ENCODE assay signal across 13 cellular contexts in genomic region chr7:31805209-31805818, GRCh38.
DNase-seq lines count a peak whose midpoint lies in the region; ATAC-seq, FAIRE-seq and TF ChIP-seq lines count a peak whose summit lies in the region.
"Had no signal": no experiment of that assay in that cellular context is flagged by ENCODE, and none has a peak within 500 bp of the region (broad histone marks: within the 10 kb centered on the region; RNA-seq: fewer than 3 reads in every experiment).

No MANE protein-coding gene starts in this region.

- intact Hi-C loops in GM12878 (cut with micrococcal nuclease; ENCODE audit: unreplicated experiment) (no loop called here), posterior vena cava (cut with DNase I) (no loop called here)
- intact Hi-C loops in CD8-positive, alpha-beta T cell (cut with DNase I, micrococcal nuclease), result no loop called here

- CTCF ChIA-PET in GM12878 (lab: Yijun Ruan, JAX), result no interaction called here
- CTCF ChIA-PET in CD8-positive, alpha-beta T cell (lab: Charles Lee), result no interaction called here

- no peaks in the 10 kb centered on the region; the same call in 2 of the 3 replicates for H3K9me3 ChIP-seq in GM12878 (replicated peaks; ENCODE audit: control insufficient read depth, insufficient read depth, low read length)
- H3K9me3 ChIP-seq in CD8-positive, alpha-beta T cell (ENCODE audit: low read length), result no peaks in the 10 kb centered on the region
- H3K9me3 ChIP-seq: esophagus muscularis mucosa had no signal

- H3K27me3 ChIP-seq in GM12878 (replicated peaks in 1 of 2; ENCODE audit: control insufficient read depth in 2 of 2, insufficient read depth in 2 of 2, low read length in 1 of 2), result no peaks in the 10 kb centered on the region
- H3K27me3 ChIP-seq in CD8-positive, alpha-beta T cell (ENCODE audit: insufficient read depth, low read length), result no peaks in the 10 kb centered on the region
- H3K27me3 ChIP-seq: esophagus muscularis mucosa had no signal

- no peak for FAIRE-seq in GM12878 (lab: Jason Lieb, UNC)
- FAIRE-seq: RCC 7860 had no signal

- no peak overlapping the region for H3K4me3 Mint-ChIP-seq in CD8-positive, alpha-beta T cell

- no peaks in the 10 kb centered on the region for H4K20me1 ChIP-seq in GM12878 (ENCODE audit: control insufficient read depth, insufficient read depth)

- no peak overlapping the region for H3K27ac Mint-ChIP-seq in CD8-positive, alpha-beta T cell
- H3K27ac Mint-ChIP-seq: activated T-helper 2 cell treated with anti-CD3 and anti-CD28 coated beads, Interferon-gamma antibody, Interleukin-2, Interleukin-4, amounts not matched to agents 10 μg/mL and 5 μg/mL and 100 μg/mL, durations not matched to agents 14 hours and 24 hours and 36 hours had no signal

- H3K9ac ChIP-seq in GM12878 (ENCODE audit: control insufficient read depth, insufficient read depth, low read length), result no peak overlapping the region

- no peak overlapping the region for H3K4me2 ChIP-seq in GM12878 (ENCODE audit: control insufficient read depth, insufficient read depth)

- POLR2A ChIA-PET in GM12878 (lab: Charles Lee), result no interaction called here
- POLR2A ChIA-PET in CD8-positive, alpha-beta T cell (lab: Charles Lee), result no interaction called here

- 16% methylated on average over 2 of the region's 2 CpGs for WGBS in GM12878 (ENCODE audit: insufficient coverage, insufficient replicate concordance, low lambda C conversion rate, missing lambda C conversion rate)

- no peak for TF ChIP-seq RAD21 in GM12878 (IDR thresholded peaks at IDR 0.05; ENCODE audit: insufficient read depth, low read depth, low read length)

- no peaks in the 10 kb centered on the region for H3K36me3 Mint-ChIP-seq in CD8-positive, alpha-beta T cell

- TF ChIP-seq CTCF in GM12878 (IDR thresholded peaks at IDR 0.05 in 2 of 3, conservative IDR thresholded peaks at IDR 0.05 in 1 of 3; ENCODE audit: control insufficient read depth in 2 of 3, extremely low read depth in 1 of 3, insufficient read depth in 1 of 3, low read depth in 3 of 3, low read length in 3 of 3), result no peak
- TF ChIP-seq CTCF in CD8-positive, alpha-beta T cell (IDR thresholded peaks at IDR 0.05), result no peak

- H3K4me1 ChIP-seq in GM12878 (ENCODE audit: control insufficient read depth, insufficient read depth, low read length), result no peaks in the 10 kb centered on the region
- H3K4me1 ChIP-seq in CD8-positive, alpha-beta T cell (ENCODE audit: insufficient read depth, low read length), result no peaks in the 10 kb centered on the region
- H3K4me1 ChIP-seq: esophagus muscularis mucosa had no signal

- in situ Hi-C loops in GM12878 (cut with MboI), result no loop called here

- no peaks in the 10 kb centered on the region for H3K4me1 Mint-ChIP-seq in CD8-positive, alpha-beta T cell (ENCODE audit: low read depth)

- no peak overlapping the region for H3K27ac ChIP-seq in GM12878 (ENCODE audit: control insufficient read depth, insufficient read depth)
- H3K27ac ChIP-seq in CD8-positive, alpha-beta T cell (ENCODE audit: low read depth, low read length), result no peak overlapping the region
- H3K27ac ChIP-seq: cardiac muscle cell, esophagus muscularis mucosa had no signal

- no peaks in the 10 kb centered on the region for H3K79me2 ChIP-seq in GM12878 (ENCODE audit: control insufficient read depth, insufficient read depth, low read length)

- H2AFZ ChIP-seq in GM12878 (ENCODE audit: control insufficient read depth, low read depth, low read length), result peak overlapping the region; percentile 28

- H3K27me3 Mint-ChIP-seq in CD8-positive, alpha-beta T cell (ENCODE audit: low read depth), result no peaks in the 10 kb centered on the region

- TF ChIP-seq POLR2A in GM12878 (IDR thresholded peaks at IDR 0.05; ENCODE audit: low read depth, low read length), result no peak

- no peak for TF ChIP-seq EP300 in GM12878 (IDR thresholded peaks at IDR 0.05; ENCODE audit: borderline replicate concordance in 1 of 2, control insufficient read depth in 1 of 2, low read depth in 2 of 2, low read length in 2 of 2)

- peak; percentile 99 for ATAC-seq in GM18870 (IDR thresholded peaks at IDR 0.05; ENCODE audit: unreplicated experiment)
- peak; percentile 97 for ATAC-seq in GM21786 (IDR thresholded peaks at IDR 0.05; ENCODE audit: unreplicated experiment)
- ATAC-seq in HG03342 (IDR thresholded peaks at IDR 0.05; ENCODE audit: unreplicated experiment), result peak; percentile 91
- ATAC-seq in GM12878, result peak; percentile 94
- no peak for ATAC-seq in CD8-positive, alpha-beta T cell

- no TSS peak for BruUV-seq in GM12878 (replicated peaks; lab: Mats Ljungman, UMichigan)

- SMC1A ChIA-PET in GM12878 (lab: Charles Lee; ENCODE audit: uncharacterized antibody, unreplicated experiment), result interaction anchor here (1.0 kb wide), 1 partner anchor 254 kb away, joined by 3 read pairs; no protein-coding TSS in a partner anchor

- peaks cover 10% of the 10 kb centered on the region for H3K9me3 Mint-ChIP-seq in CD8-positive, alpha-beta T cell
- H3K9me3 Mint-ChIP-seq: activated T-helper 2 cell treated with anti-CD3 and anti-CD28 coated beads, Interferon-gamma antibody, Interleukin-2, Interleukin-4, amounts not matched to agents 10 μg/mL and 5 μg/mL and 100 μg/mL, durations not matched to agents 14 hours and 24 hours and 36 hours had no signal

- no peaks in the 10 kb centered on the region for H3K36me3 ChIP-seq in GM12878 (ENCODE audit: control insufficient read depth in 2 of 2, insufficient read depth in 2 of 2, low read length in 1 of 2)
- H3K36me3 ChIP-seq in CD8-positive, alpha-beta T cell (ENCODE audit: insufficient read depth, low read length), result no peaks in the 10 kb centered on the region
- H3K36me3 ChIP-seq: cardiac muscle cell had no signal

- DNase-seq in GM12878 (ENCODE audit: low read depth, low spot score) (no peak), NCI-H510A treated with DMSO at 0.1 percent for 48 hours (lab: John Stamatoyannopoulos, UW) (no peak), posterior vena cava (ENCODE audit: low spot score) (no peak), SKM-1 (lab: John Stamatoyannopoulos, UW; ENCODE audit: unreplicated experiment) (no peak)
- no peak for DNase-seq in CD8-positive, alpha-beta T cell
- DNase-seq: NCI-H187 treated with DMSO at 0.1 percent for 48 hours had no signal

- RAD21 ChIA-PET in GM12878 (lab: Charles Lee; ENCODE audit: unreplicated experiment), result no interaction called here

- no peak overlapping the region for H3K4me3 ChIP-seq in GM12878
- no peak overlapping the region for H3K4me3 ChIP-seq in CD8-positive, alpha-beta T cell (ENCODE audit: low read depth, low read length)
- H3K4me3 ChIP-seq: cardiac muscle cell, esophagus muscularis mucosa had no signal

TF ChIP-seq in GM12878, 131 proteins besides CTCF, POLR2A, EP300 and RAD21:
- no peak for TF ChIP-seq STAT1 (conservative IDR thresholded peaks at IDR 0.05)
- TF ChIP-seq RUNX3 (IDR thresholded peaks at IDR 0.05; ENCODE audit: low read length), result peak; percentile 26; the same call in 1 of the 2 replicates
TF ChIP-seq in GM12878: peak in this region for 1.
